Comparison of ENCODE assay signal across 24 cellular contexts in the genomic region with DNA sequence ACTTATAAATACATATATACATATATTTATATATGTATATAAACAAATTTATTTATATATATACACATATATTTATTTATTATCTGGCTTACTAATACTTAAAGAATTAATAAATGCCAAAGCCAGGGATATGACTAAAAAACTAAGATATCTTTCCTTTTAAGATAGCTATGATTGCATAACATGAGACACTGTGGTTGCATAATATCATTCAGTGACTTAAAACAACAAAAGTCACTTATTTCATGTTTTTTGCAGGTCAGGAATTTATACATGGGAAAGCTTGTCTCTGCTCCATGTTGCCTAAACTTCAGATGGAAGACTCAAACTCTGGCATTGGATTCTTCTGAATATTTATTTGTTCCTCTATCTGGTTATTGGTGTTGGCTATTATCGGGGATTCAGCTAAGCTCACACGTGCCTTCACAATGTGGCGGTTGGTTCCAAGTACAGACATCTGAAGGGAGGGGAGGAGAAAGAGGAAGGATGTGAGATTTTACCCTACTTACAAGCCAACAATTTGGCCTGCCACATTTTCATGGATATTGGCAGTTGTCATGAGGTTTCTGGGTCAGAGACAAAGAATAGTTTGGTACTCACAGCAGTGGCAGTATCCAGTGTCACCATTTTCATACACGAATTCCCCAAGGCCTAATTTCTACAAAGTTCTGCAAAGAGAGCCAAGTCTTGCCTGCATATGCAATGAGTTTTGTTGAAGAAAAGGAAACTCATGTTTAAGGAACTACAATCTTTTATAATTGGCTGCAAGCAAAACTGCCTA.
DNase-seq lines count a peak whose midpoint lies in the region; ATAC-seq, FAIRE-seq and TF ChIP-seq lines count a peak whose summit lies in the region.
"Had no signal": no experiment of that assay in that cellular context is flagged by ENCODE, and none has a peak within 500 bp of the region (broad histone marks: within the 10 kb centered on the region; RNA-seq: fewer than 3 reads in every experiment).

No MANE protein-coding gene starts in this region.

- no peak overlapping the region for H3K14ac ChIP-seq in H1 (ENCODE audit: insufficient read length)

- DNase-seq in KBM-7, result peak; percentile 49
- DNase-seq in NOMO-1 treated with DMSO at 0.1 percent for 48 hours (lab: John Stamatoyannopoulos, UW; ENCODE audit: unreplicated experiment), result peak; percentile 33
- no peak for DNase-seq in H1 (ENCODE audit: low read depth in 1 of 2, low spot score in 2 of 2)
- DNase-seq in sciatic nerve (ENCODE audit: low spot score), result no peak
- no peak for DNase-seq in medulla oblongata (ENCODE audit: extremely low spot score)
- no peak for DNase-seq in activated CD8-positive, alpha-beta T cell treated with anti-CD3 and anti-CD28 coated beads for 36 hours
- DNase-seq: activated CD4-positive, alpha-beta T cell treated with anti-CD3 and anti-CD28 coated beads, Interleukin-2, amount 10 ng/mL, durations not matched to agents 7 days and 5 days; DMS53; GF-D8; lower lobe of right lung; NCI-H1417 treated with DMSO at 0.1 percent for 48 hours; NCI-H524; psoas muscle; SHP77 treated with DMSO at 0.1 percent for 48 hours; stimulated activated CD4-positive, alpha-beta T cell treated with anti-CD3 and anti-CD28 coated beads, Interleukin-4, amount 100 ng/mL, for 1 hour; stimulated activated naive CD4-positive, alpha-beta T cell treated with Interleukin-2 at 50 U/mL for 16 hours had no signal

- no peaks in the 10 kb centered on the region; the same call in 1 of the 2 replicates for H3K23me2 ChIP-seq in H1 (ENCODE audit: low read depth, low read length)

- no peak for TF ChIP-seq RAD21 in H1 (IDR thresholded peaks at IDR 0.05 in 1 of 2, conservative IDR thresholded peaks at IDR 0.05 in 1 of 2; ENCODE audit: low read depth in 2 of 2, low read length in 2 of 2)

- H3K27ac ChIP-seq in H1 (ENCODE audit: low read depth, low read length), result no peak overlapping the region
- H3K27ac ChIP-seq: gastroesophageal sphincter, lower lobe of right lung, psoas muscle had no signal

- no peaks in the 10 kb centered on the region for H3K36me3 ChIP-seq in H1 (ENCODE audit: control insufficient read depth in 2 of 4, insufficient read depth in 4 of 4, low read length in 3 of 4)
- H3K36me3 ChIP-seq: gastroesophageal sphincter, lower lobe of right lung had no signal

- no peak overlapping the region for H2BK120ac ChIP-seq in H1 (replicated peaks; ENCODE audit: low read depth, low read length)

- FAIRE-seq in H1 (lab: Jason Lieb, UNC), result no peak
- FAIRE-seq: astrocyte, keratinocyte had no signal

- no peak overlapping the region for H3K23ac ChIP-seq in H1 (ENCODE audit: insufficient read length)

- TF ChIP-seq POLR2A in H1 (IDR thresholded peaks at IDR 0.05; ENCODE audit: control extremely low read depth in 1 of 2, low read depth in 2 of 2, low read length in 2 of 2), result no peak

- WGBS in H1 (ENCODE audit: extremely low coverage in 1 of 2, insufficient coverage in 1 of 2, insufficient read length in 1 of 2, insufficient replicate concordance in 2 of 2, low coverage in 1 of 2, low lambda C conversion rate in 2 of 2, missing lambda C conversion rate in 1 of 2), 2 experiments, result 86% methylated on average over 4 of the region's 4 CpGs; no CpG with 5 or more reads in 1 of the 2 experiments

- peaks cover 11% of the 10 kb centered on the region for H3K9me3 Mint-ChIP-seq in activated CD8-positive, alpha-beta T cell treated with anti-CD3 and anti-CD28 coated beads for 36 hours

- no peaks in the 10 kb centered on the region for H3K9me3 ChIP-seq in H1 (ENCODE audit: insufficient read depth in 2 of 2, low read depth in 1 of 2, low read length in 1 of 2)
- H3K9me3 ChIP-seq: gastroesophageal sphincter, lower lobe of right lung had no signal

- in situ Hi-C loops in KBM-7 (cut with MboI; ENCODE audit: low pct_unique_long_range_greater_than_20kb, low sequenced_read_pairs), result no loop called here

- H2AK5ac ChIP-seq in H1 (ENCODE audit: low read depth, low read length), result no peak overlapping the region

- CTCF ChIA-PET in H1 (lab: Charles Lee; ENCODE audit: partially characterized antibody), result no interaction called here
- CTCF ChIA-PET in activated CD8-positive, alpha-beta T cell treated with anti-CD3 and anti-CD28 coated beads for 36 hours (lab: Charles Lee), result no interaction called here

- H4K91ac ChIP-seq in H1 (replicated peaks; ENCODE audit: insufficient read length, low read length), result no peak overlapping the region

- TF ChIP-seq CTCF in H1 (IDR thresholded peaks at IDR 0.05; ENCODE audit: control extremely low read depth in 1 of 3, insufficient read depth in 1 of 3, low read depth in 1 of 3, low read length in 3 of 3), result no peak
- no peak for TF ChIP-seq CTCF in activated CD8-positive, alpha-beta T cell treated with anti-CD3 and anti-CD28 coated beads for 36 hours (IDR thresholded peaks at IDR 0.05)

- no peaks in the 10 kb centered on the region for H3K4me1 ChIP-seq in H1 (replicated peaks in 1 of 4; ENCODE audit: control insufficient read depth in 3 of 4, insufficient read depth in 4 of 4, low read length in 3 of 4)
- H3K4me1 ChIP-seq: gastroesophageal sphincter, lower lobe of right lung, psoas muscle had no signal

- no peak overlapping the region for H3K4me3 ChIP-seq in H1 (ENCODE audit: extremely low read depth in 1 of 4, insufficient read depth in 2 of 4, low read depth in 3 of 4, low read length in 4 of 4)
- H3K4me3 ChIP-seq: gastroesophageal sphincter, lower lobe of right lung, psoas muscle had no signal

- no peak overlapping the region for H3K4me2 ChIP-seq in H1 (ENCODE audit: insufficient read depth in 1 of 2, low read depth in 2 of 2, low read length in 2 of 2)

- H3K4me1 Mint-ChIP-seq in activated CD8-positive, alpha-beta T cell treated with anti-CD3 and anti-CD28 coated beads for 36 hours (ENCODE audit: low read depth), result no peaks in the 10 kb centered on the region
- H3K4me1 Mint-ChIP-seq: activated CD4-positive, alpha-beta T cell treated with anti-CD3 and anti-CD28 coated beads, Interleukin-2, amount 10 ng/mL, durations not matched to agents 7 days and 5 days; activated T-helper 17 cell treated with anti-CD3 and anti-CD28 coated beads, Interleukin-2, amount 50 U/mL, for 72 hours had no signal

- H3K27ac Mint-ChIP-seq in activated CD8-positive, alpha-beta T cell treated with anti-CD3 and anti-CD28 coated beads for 36 hours, result no peak overlapping the region
- H3K27ac Mint-ChIP-seq: activated CD4-positive, alpha-beta T cell treated with anti-CD3 and anti-CD28 coated beads, Interleukin-2, amount 10 ng/mL, durations not matched to agents 7 days and 5 days; activated naive CD4-positive, alpha-beta T cell treated with anti-CD3 and anti-CD28 coated beads, Interleukin-2, amount 50 U/mL, for 72 hours; activated T-helper 17 cell treated with anti-CD3 and anti-CD28 coated beads, Interleukin-2, amount 50 U/mL, for 72 hours; T-helper 1 cell treated with Interleukin-12 subunit alpha and Interleukin-12 subunit beta and Interleukin-4 antibody, amounts not matched to agents 30 μg/mL and 1 μg/mL, for 36 hours had no signal

- H2BK20ac ChIP-seq in H1 (ENCODE audit: low read length), result no peak overlapping the region

- no peaks in the 10 kb centered on the region for H3K79me2 ChIP-seq in H1 (ENCODE audit: control insufficient read depth in 1 of 2, insufficient read depth in 2 of 2, low read length in 2 of 2)

- no peak overlapping the region for H3K9ac ChIP-seq in H1 (replicated peaks in 1 of 4; ENCODE audit: extremely low read depth in 1 of 4, low read depth in 3 of 4, low read length in 3 of 4)

- POLR2A ChIA-PET in H1 (lab: Charles Lee; ENCODE audit: partially characterized antibody), result no interaction called here
- POLR2A ChIA-PET in activated CD8-positive, alpha-beta T cell treated with anti-CD3 and anti-CD28 coated beads for 36 hours (lab: Charles Lee), result no interaction called here

- ATAC-seq in sciatic nerve (peak; percentile 57), GM18858 (IDR thresholded peaks at IDR 0.05; ENCODE audit: unreplicated experiment) (no peak)
- ATAC-seq in activated CD8-positive, alpha-beta T cell treated with anti-CD3 and anti-CD28 coated beads for 36 hours, result no peak
- ATAC-seq: activated naive CD4-positive, alpha-beta T cell treated with anti-CD3 and anti-CD28 coated beads, Interleukin-2, amount 50 U/mL, for 72 hours; activated T-helper 17 cell treated with anti-CD3 and anti-CD28 coated beads, Interleukin-2, amount 50 U/mL, for 72 hours; gastroesophageal sphincter; HCT116; lower lobe of right lung; psoas muscle had no signal

- H3K56ac ChIP-seq in H1 (replicated peaks; ENCODE audit: insufficient read length, low read depth, low read length), result no peak overlapping the region

- H4K20me1 ChIP-seq in H1 (replicated peaks in 1 of 2; ENCODE audit: control insufficient read depth in 1 of 2, insufficient read depth in 2 of 2, low read length in 2 of 2), result no peaks in the 10 kb centered on the region

- 0 out of 2 replicates have a peak overlapping the region, but pooled peaks have one; percentile 35 for H2AFZ ChIP-seq in H1 (ENCODE audit: low read length)

- no peak overlapping the region for H2BK12ac ChIP-seq in H1 (ENCODE audit: low read depth, low read length)

- H2BK15ac ChIP-seq in H1 (ENCODE audit: low read length), result no peak overlapping the region

- H3K4ac ChIP-seq in H1 (replicated peaks; ENCODE audit: insufficient read length, low read depth, low read length), result no peak overlapping the region

- no peak overlapping the region for H4K5ac ChIP-seq in H1 (ENCODE audit: insufficient read length, low read depth, low read length)

- no peaks in the 10 kb centered on the region for H3K27me3 ChIP-seq in H1 (replicated peaks in 1 of 4; ENCODE audit: control insufficient read depth in 3 of 4, extremely low read depth in 1 of 4, insufficient read depth in 3 of 4, low read length in 3 of 4)
- H3K27me3 ChIP-seq: gastroesophageal sphincter had no signal

- H3K4me3 Mint-ChIP-seq in activated CD8-positive, alpha-beta T cell treated with anti-CD3 and anti-CD28 coated beads for 36 hours, result no peak overlapping the region
- H3K4me3 Mint-ChIP-seq: activated CD4-positive, alpha-beta T cell treated with anti-CD3 and anti-CD28 coated beads, Interleukin-2, amount 10 ng/mL, durations not matched to agents 7 days and 5 days; activated T-helper 17 cell treated with anti-CD3 and anti-CD28 coated beads, Interleukin-2, amount 50 U/mL, for 72 hours; T-helper 1 cell treated with Interleukin-12 subunit alpha and Interleukin-12 subunit beta and Interleukin-4 antibody, amounts not matched to agents 30 μg/mL and 1 μg/mL, for 36 hours had no signal

- TF ChIP-seq EP300 in H1 (IDR thresholded peaks at IDR 0.05; ENCODE audit: borderline replicate concordance in 1 of 2, low read depth in 2 of 2, low read length in 2 of 2), result no peak

- no peak overlapping the region for H3K18ac ChIP-seq in H1 (ENCODE audit: extremely low read depth, low read length)

- H4K8ac ChIP-seq in H1 (ENCODE audit: extremely low read depth, insufficient read depth, low read length), result no peak overlapping the region

- H3K36me3 Mint-ChIP-seq in activated CD8-positive, alpha-beta T cell treated with anti-CD3 and anti-CD28 coated beads for 36 hours (ENCODE audit: low read depth), result no peaks in the 10 kb centered on the region
- H3K36me3 Mint-ChIP-seq: activated naive CD4-positive, alpha-beta T cell treated with anti-CD3 and anti-CD28 coated beads, Interleukin-2, amount 50 U/mL, for 72 hours had no signal

- intact Hi-C loops in sciatic nerve (cut with DNase I), result no loop called here
- intact Hi-C loops in activated CD8-positive, alpha-beta T cell treated with anti-CD3 and anti-CD28 coated beads for 36 hours (cut with micrococcal nuclease), result no loop called here

- H2BK5ac ChIP-seq in H1 (ENCODE audit: low read depth, low read length), result no peak overlapping the region

- no peaks in the 10 kb centered on the region for H3K27me3 Mint-ChIP-seq in activated CD8-positive, alpha-beta T cell treated with anti-CD3 and anti-CD28 coated beads for 36 hours
- H3K27me3 Mint-ChIP-seq: activated CD4-positive, alpha-beta T cell treated with anti-CD3 and anti-CD28 coated beads, Interleukin-2, amount 10 ng/mL, durations not matched to agents 7 days and 5 days; activated T-helper 17 cell treated with anti-CD3 and anti-CD28 coated beads, Interleukin-2, amount 50 U/mL, for 72 hours had no signal

- no peaks in the 10 kb centered on the region for H3K79me1 ChIP-seq in H1 (ENCODE audit: low read depth, low read length)

Comparison
In these comparisons a context has a peak if more than half of its experiments do, and no peak if none do; other contexts are left out.
1. DNase-seq: peak in KBM-7 (single experiment) and NOMO-1 treated with DMSO at 0.1 percent for 48 hours (single experiment); none in H1 (0 of 2), sciatic nerve (single experiment), medulla oblongata (single experiment) and activated CD8-positive, alpha-beta T cell treated with anti-CD3 and anti-CD28 coated beads for 36 hours (single experiment).